Comparison of ENCODE assay signal across 12 cellular contexts in genomic region chr4:6938237-6938636, GRCh38. TPM values are rescaled to one million over a fixed set of nuclear protein-coding genes. Genes with fewer than 3 reads are reported as not detected.
A peak's percentile ranks its signal among the peaks of the same experiment; 100 is the strongest.
DNase-seq lines count a peak whose midpoint lies in the region; ATAC-seq and TF ChIP-seq lines count a peak whose summit lies in the region.
"Had no signal": no experiment of that assay in that cellular context is flagged by ENCODE, and none has a peak within 500 bp of the region (broad histone marks: within the 10 kb centered on the region; RNA-seq: fewer than 3 reads in every experiment).

No MANE protein-coding gene starts in this region.

- intact Hi-C loops in activated naive CD4-positive, alpha-beta T cell treated with anti-CD3 and anti-CD28 coated beads for 36 hours (cut with micrococcal nuclease) = no loop called here
- intact Hi-C loops in ascending aorta (cut with DNase I) = no loop called here

- H3K27ac ChIP-seq in ascending aorta (peak overlapping the region in 1 of 2 donors; percentile 38), urinary bladder (ENCODE audit: low read depth) (peak overlapping the region; percentile 51)

- no peaks in the 10 kb centered on the region for H3K27me3 Mint-ChIP-seq in activated naive CD4-positive, alpha-beta T cell treated with anti-CD3 and anti-CD28 coated beads for 36 hours (ENCODE audit: low read depth)
- H3K27me3 Mint-ChIP-seq: progenitor cell of endocrine pancreas had no signal

- H3K36me3 ChIP-seq in ascending aorta (no peaks in the 10 kb centered on the region), urinary bladder (ENCODE audit: insufficient read depth) (no peaks in the 10 kb centered on the region)

- H3K9me3 Mint-ChIP-seq in activated naive CD4-positive, alpha-beta T cell treated with anti-CD3 and anti-CD28 coated beads, Interleukin-2, amount 50 U/mL, for 72 hours = peaks cover 0 to 8% of the 10 kb centered on the region in 2 donors
- no peaks in the 10 kb centered on the region for H3K9me3 Mint-ChIP-seq in activated naive CD4-positive, alpha-beta T cell treated with anti-CD3 and anti-CD28 coated beads for 36 hours

- H3K4me1 Mint-ChIP-seq in activated naive CD4-positive, alpha-beta T cell treated with anti-CD3 and anti-CD28 coated beads for 36 hours (ENCODE audit: low read depth) = peaks cover 70% of the 10 kb centered on the region

- no peaks in the 10 kb centered on the region for H3K9me3 ChIP-seq in ascending aorta
- H3K9me3 ChIP-seq: HAP-1 had no signal

- CTCF ChIA-PET in activated naive CD4-positive, alpha-beta T cell treated with anti-CD3 and anti-CD28 coated beads for 36 hours (lab: Charles Lee) = no interaction called here

- no peak for DNase-seq in activated naive CD4-positive, alpha-beta T cell treated with anti-CD3 and anti-CD28 coated beads, Interleukin-2, amount 50 U/mL, for 72 hours (ENCODE audit: low spot score in 2 of 2)
- DNase-seq in activated naive CD4-positive, alpha-beta T cell treated with anti-CD3 and anti-CD28 coated beads for 36 hours = no peak
- DNase-seq in ascending aorta (ENCODE audit: low spot score in 2 of 2) = peak; percentile 35 to 74
- peak; percentile 30 to 67 for DNase-seq in lung microvascular endothelial cell (ENCODE audit: low read depth in 2 of 2)
- DNase-seq in mesenteric fat pad (ENCODE audit: low spot score) = no peak
- no peak for DNase-seq in DMS79 (lab: John Stamatoyannopoulos, UW)
- DNase-seq: activated effector memory CD4-positive, alpha-beta T cell treated with Interleukin-2 at 50 U/mL for 16 hours; NCI-H524 treated with DMSO at 0.1 percent for 48 hours had no signal

- H3K27ac Mint-ChIP-seq in activated naive CD4-positive, alpha-beta T cell treated with anti-CD3 and anti-CD28 coated beads, Interleukin-2, amount 50 U/mL, for 72 hours = peak overlapping the region; percentile 22 to 50
- H3K27ac Mint-ChIP-seq in activated naive CD4-positive, alpha-beta T cell treated with anti-CD3 and anti-CD28 coated beads for 36 hours = no peak overlapping the region
- H3K27ac Mint-ChIP-seq: progenitor cell of endocrine pancreas had no signal

- no peak overlapping the region for H3K4me3 ChIP-seq in ascending aorta
- H3K4me3 ChIP-seq in urinary bladder (ENCODE audit: low read depth, low read length) = no peak overlapping the region
- H3K4me3 ChIP-seq: HAP-1 had no signal

- peaks cover 0 to 12% of the 10 kb centered on the region in 2 donors for H3K36me3 Mint-ChIP-seq in activated naive CD4-positive, alpha-beta T cell treated with anti-CD3 and anti-CD28 coated beads, Interleukin-2, amount 50 U/mL, for 72 hours
- H3K36me3 Mint-ChIP-seq in activated naive CD4-positive, alpha-beta T cell treated with anti-CD3 and anti-CD28 coated beads for 36 hours (ENCODE audit: low read depth) = peaks cover 21% of the 10 kb centered on the region

- no peaks in the 10 kb centered on the region for H3K27me3 ChIP-seq in ascending aorta

- ATAC-seq in activated naive CD4-positive, alpha-beta T cell treated with anti-CD3 and anti-CD28 coated beads, Interleukin-2, amount 50 U/mL, for 72 hours = no peak
- no peak for ATAC-seq in HG02840 (IDR thresholded peaks at IDR 0.05; ENCODE audit: low FRiP score, unreplicated experiment)

- no peak for TF ChIP-seq CTCF in ascending aorta (IDR thresholded peaks at IDR 0.05)

- WGBS in urinary bladder = 77% methylated on average over 7 of the region's 7 CpGs

- H3K4me1 ChIP-seq in ascending aorta (peaks cover 0 to 17% of the 10 kb centered on the region in 2 donors), urinary bladder (ENCODE audit: insufficient read depth) (no peaks in the 10 kb centered on the region)

- H3K4me3 Mint-ChIP-seq in activated naive CD4-positive, alpha-beta T cell treated with anti-CD3 and anti-CD28 coated beads for 36 hours = no peak overlapping the region

RNA-seq across cellular contexts. Expression of gene TBC1D14, which starts 28.6 kb away (rescaled TPM):
- total RNA-seq in activated naive CD4-positive, alpha-beta T cell treated with anti-CD3 and anti-CD28 coated beads, Interleukin-2, amount 50 U/mL, for 72 hours = 10 to 100 TPM; 21.3 to 38.2 TPM
- total RNA-seq in activated naive CD4-positive, alpha-beta T cell treated with anti-CD3 and anti-CD28 coated beads for 36 hours = 10 to 100 TPM; 23.6 to 24.6 TPM
- 26.4 TPM for total RNA-seq in ascending aorta
- 15.0 and 19.8 TPM in 2 replicates for total RNA-seq in lung microvascular endothelial cell
- total RNA-seq in urinary bladder = 40.7 TPM
- polyA plus RNA-seq in urinary bladder = 33.0 TPM
- total RNA-seq in mesenteric fat pad = 54.3 TPM

Comparison
In these comparisons a context has a peak if more than half of its experiments do, and no peak if none do; other contexts are left out.
1. DNase-seq: peak in ascending aorta (2 of 2) and lung microvascular endothelial cell (2 of 2); none in activated naive CD4-positive, alpha-beta T cell treated with anti-CD3 and anti-CD28 coated beads, Interleukin-2, amount 50 U/mL, for 72 hours (0 of 2), activated naive CD4-positive, alpha-beta T cell treated with anti-CD3 and anti-CD28 coated beads for 36 hours (single experiment), mesenteric fat pad (single experiment) and DMS79 (single experiment).